In genomic region chr15:66928784-66929183, GRCh38 we compare ENCODE assay signal across 19 cellular contexts.
DNase-seq lines count a peak whose midpoint lies in the region; ATAC-seq, FAIRE-seq and TF ChIP-seq lines count a peak whose summit lies in the region.
"Had no signal": no experiment of that assay in that cellular context is flagged by ENCODE, and none has a peak within 500 bp of the region (broad histone marks: within the 10 kb centered on the region; RNA-seq: fewer than 3 reads in every experiment).

No MANE protein-coding gene starts in this region.

- no peak overlapping the region for H3K9ac ChIP-seq in endodermal cell (ENCODE audit: extremely low read depth, low read length, poor library complexity, severe bottlenecking)
- H3K9ac ChIP-seq: BLaER1 had no signal

- WGBS in A549 (ENCODE audit: missing lambda C conversion rate), result no CpG with 5 or more reads among the region's 1 CpG
- 88 to 94% methylated on average over 1 of the region's 1 CpG for WGBS in endodermal cell (ENCODE audit: insufficient coverage in 1 of 2, insufficient read length in 1 of 2), 2 experiments

- TF ChIP-seq RAD21 in A549 (conservative IDR thresholded peaks at IDR 0.05 in 1 of 2, IDR thresholded peaks at IDR 0.05 in 1 of 2), result no peak

- H3K4me1 ChIP-seq in A549 (peaks cover 48% of the 10 kb centered on the region), Panc1 (ENCODE audit: control insufficient read depth, insufficient read depth, low read length) (peaks cover 39% of the 10 kb centered on the region), endodermal cell (ENCODE audit: control insufficient read depth, insufficient read depth, low read length) (peaks cover 32% of the 10 kb centered on the region)

- no peak for TF ChIP-seq EP300 in A549 (IDR thresholded peaks at IDR 0.05)

- TF ChIP-seq CTCF in A549 (IDR thresholded peaks at IDR 0.05), result no peak
- TF ChIP-seq CTCF in CD4-positive, alpha-beta T cell (IDR thresholded peaks at IDR 0.05), result peak; percentile 16
- TF ChIP-seq CTCF in Panc1 (IDR thresholded peaks at IDR 0.05), result no peak
- no peak for TF ChIP-seq CTCF in endodermal cell (conservative IDR thresholded peaks at IDR 0.05)

- H3K27me3 Mint-ChIP-seq in CD4-positive, alpha-beta T cell, result peaks cover 9% of the 10 kb centered on the region
- no peaks in the 10 kb centered on the region for H3K27me3 Mint-ChIP-seq in endodermal cell (ENCODE audit: insufficient read depth)

- BruUV-seq in Panc1 (replicated peaks; lab: Mats Ljungman, UMichigan), result no TSS peak

- no peak overlapping the region for H3K4me3 ChIP-seq in A549
- H3K4me3 ChIP-seq in Panc1 (ENCODE audit: low read depth in 2 of 2, low read length in 2 of 2), result no peak overlapping the region
- peak overlapping the region; percentile 61 for H3K4me3 ChIP-seq in endodermal cell (ENCODE audit: low read length)
- H3K4me3 ChIP-seq: BLaER1, HAP-1 had no signal

- in situ Hi-C loops in Panc1 (cut with HindIII; ENCODE audit: low pct_unique_long_range_greater_than_20kb, low sequenced_read_pairs), result no loop called here

- H3K4me3 Mint-ChIP-seq in CD4-positive, alpha-beta T cell, result no peak overlapping the region
- no peak overlapping the region for H3K4me3 Mint-ChIP-seq in endodermal cell
- H3K4me3 Mint-ChIP-seq: B cell; CD4-positive, CD25-positive, alpha-beta regulatory T cell; CD8-positive, alpha-beta memory T cell had no signal

- no peak for ATAC-seq in A549
- ATAC-seq in CD4-positive, alpha-beta T cell (ENCODE audit: poor library complexity), result no peak
- no peak for ATAC-seq in Panc1

- H3K27me3 ChIP-seq in CD4-positive, alpha-beta T cell (ENCODE audit: control insufficient read depth, insufficient read depth, low read length), result no peaks in the 10 kb centered on the region
- H3K27me3 ChIP-seq in Panc1 (ENCODE audit: control insufficient read depth, insufficient read depth, low read length), result no peaks in the 10 kb centered on the region
- no peaks in the 10 kb centered on the region for H3K27me3 ChIP-seq in endodermal cell (ENCODE audit: control insufficient read depth, insufficient read depth, low read length, poor library complexity, severe bottlenecking)
- H3K27me3 ChIP-seq: BLaER1 had no signal

- CTCF ChIA-PET in A549 (lab: Yijun Ruan, JAX), result interaction anchor here (1.6 to 20.9 kb wide), 3 partner anchors 18 to 66 kb away, joined by 5 to 261 read pairs (median 11); no protein-coding TSS in a partner anchor
- CTCF ChIA-PET in CD4-positive, alpha-beta T cell (lab: Charles Lee), result no interaction called here
- CTCF ChIA-PET in Panc1 (lab: Charles Lee), result no interaction called here

- H3K36me3 Mint-ChIP-seq in CD4-positive, alpha-beta T cell (ENCODE audit: low read depth), result no peaks in the 10 kb centered on the region
- peaks cover 15% of the 10 kb centered on the region for H3K36me3 Mint-ChIP-seq in endodermal cell (ENCODE audit: low read depth)
- H3K36me3 Mint-ChIP-seq: CD4-positive, CD25-positive, alpha-beta regulatory T cell had no signal

- no peak for FAIRE-seq in A549 (lab: Jason Lieb, UNC)
- FAIRE-seq: G401.6, GM12892, H54 had no signal

- H3K27ac ChIP-seq in A549 (peak overlapping the region; percentile 4 to 73; a peak in 3 of 6 replicates), Panc1 (ENCODE audit: low read length) (peak overlapping the region; percentile 100; the same call in 1 of the 2 replicates), endodermal cell (ENCODE audit: low read depth, low read length) (no peak overlapping the region)
- H3K27ac ChIP-seq in CD4-positive, alpha-beta T cell (ENCODE audit: low read depth, low read length), result no peak overlapping the region
- H3K27ac ChIP-seq: BLaER1, C4-2B had no signal

- H3K9me3 Mint-ChIP-seq in CD4-positive, alpha-beta T cell, result no peaks in the 10 kb centered on the region
- H3K9me3 Mint-ChIP-seq in endodermal cell, result peaks cover 18% of the 10 kb centered on the region

- no peak overlapping the region for H3K27ac Mint-ChIP-seq in CD4-positive, alpha-beta T cell
- peak overlapping the region; percentile 88 for H3K27ac Mint-ChIP-seq in endodermal cell
- H3K27ac Mint-ChIP-seq: B cell; CD4-positive, CD25-positive, alpha-beta regulatory T cell had no signal

- no peak overlapping the region for H3K4me2 ChIP-seq in A549
- H3K4me2 ChIP-seq: BLaER1 had no signal

- intact Hi-C loops in CD4-positive, alpha-beta T cell (cut with DNase I, micrococcal nuclease), result no loop called here
- intact Hi-C loops in Panc1 (cut with micrococcal nuclease; ENCODE audit: unreplicated experiment), result no loop called here

- no peak for TF ChIP-seq POLR2A in A549 (IDR thresholded peaks at IDR 0.05; ENCODE audit: low read length)

- H3K9me3 ChIP-seq in A549 (peaks cover 10% of the 10 kb centered on the region), Panc1 (ENCODE audit: control insufficient read depth, insufficient read depth, low read depth, low read length) (peaks cover 10% of the 10 kb centered on the region; the same call in 1 of the 2 replicates), endodermal cell (ENCODE audit: control insufficient read depth, low read length) (peaks cover 16% of the 10 kb centered on the region)
- H3K9me3 ChIP-seq in CD4-positive, alpha-beta T cell (ENCODE audit: control insufficient read depth, low read length), result peaks cover 4% of the 10 kb centered on the region

- POLR2A ChIA-PET in A549 (lab: Yijun Ruan, JAX), result no interaction called here
- POLR2A ChIA-PET in CD4-positive, alpha-beta T cell (lab: Charles Lee), result no interaction called here
- POLR2A ChIA-PET in Panc1 (lab: Charles Lee), result interaction anchor here (0.6 kb wide), 2 partner anchors 194 to 591 kb away, joined by 3 to 4 read pairs; no protein-coding TSS in a partner anchor

- no peaks in the 10 kb centered on the region for H3K36me3 ChIP-seq in Panc1 (ENCODE audit: control insufficient read depth, insufficient read depth, low read length)
- H3K36me3 ChIP-seq in endodermal cell (ENCODE audit: control insufficient read depth, insufficient read depth, low read length), result peaks cover 4% of the 10 kb centered on the region
- H3K36me3 ChIP-seq: BLaER1, HAP-1 had no signal

- no peak for DNase-seq in A549 (ENCODE audit: low read depth in 1 of 2, low spot score in 1 of 2)
- DNase-seq in CD4-positive, alpha-beta T cell, result no peak
- DNase-seq in Panc1 (ENCODE audit: low read depth, low spot score), result no peak
- DNase-seq in endodermal cell, result no peak
- no peak for DNase-seq in NCI-H446 treated with DMSO at 0.1 percent for 48 hours (lab: John Stamatoyannopoulos, UW)
- DNase-seq in anterior cingulate cortex (lab: John Stamatoyannopoulos, UW), result no peak
- DNase-seq in DMS53 (lab: John Stamatoyannopoulos, UW), result no peak
- DNase-seq: Calu3; CD4-positive, CD25-positive, alpha-beta regulatory T cell; CD8-positive, alpha-beta memory T cell; DND-41; GOT3 had no signal

- no peaks in the 10 kb centered on the region for H3K4me1 Mint-ChIP-seq in CD4-positive, alpha-beta T cell (ENCODE audit: low read depth)
- peaks cover 59% of the 10 kb centered on the region for H3K4me1 Mint-ChIP-seq in endodermal cell
- H3K4me1 Mint-ChIP-seq: B cell; CD4-positive, CD25-positive, alpha-beta regulatory T cell; CD8-positive, alpha-beta memory T cell had no signal

TF ChIP-seq in A549, 52 proteins besides CTCF, POLR2A, EP300 and RAD21 (continues in another document):
- no peak for TF ChIP-seq MAX (IDR thresholded peaks at IDR 0.05)
- no peak for TF ChIP-seq RFX5 (IDR thresholded peaks at IDR 0.05)
- no peak for TF ChIP-seq CEBPB (IDR thresholded peaks at IDR 0.05)
- TF ChIP-seq REST (IDR thresholded peaks at IDR 0.05), result no peak
- no peak for TF ChIP-seq HES2 (IDR thresholded peaks at IDR 0.05)
- TF ChIP-seq E2F6 (IDR thresholded peaks at IDR 0.05; ENCODE audit: borderline replicate concordance, low read depth), result no peak
- no peak for TF ChIP-seq PHF8 (IDR thresholded peaks at IDR 0.05; ENCODE audit: borderline replicate concordance, low read depth)
- no peak for TF ChIP-seq EHMT2 (IDR thresholded peaks at IDR 0.05; ENCODE audit: low read depth)
- no peak for TF ChIP-seq KDM5A (IDR thresholded peaks at IDR 0.05)
- TF ChIP-seq HOXB5 (CRISPR knock-in tag; IDR thresholded peaks at IDR 0.05), result no peak
- no peak for TF ChIP-seq ZNF302 (CRISPR knock-in tag; IDR thresholded peaks at IDR 0.05)
- no peak for TF ChIP-seq NFE2L2 (conservative IDR thresholded peaks at IDR 0.05; ENCODE audit: low read length)

Comparison
In these comparisons a context has a peak if more than half of its experiments do, and no peak if none do; other contexts are left out.
1. H3K27ac ChIP-seq: peak in A549 (2 of 2) and Panc1 (single experiment); none in CD4-positive, alpha-beta T cell (single experiment) and endodermal cell (single experiment).